Comparison of ENCODE assay signal across 11 cellular contexts in the genomic region with DNA sequence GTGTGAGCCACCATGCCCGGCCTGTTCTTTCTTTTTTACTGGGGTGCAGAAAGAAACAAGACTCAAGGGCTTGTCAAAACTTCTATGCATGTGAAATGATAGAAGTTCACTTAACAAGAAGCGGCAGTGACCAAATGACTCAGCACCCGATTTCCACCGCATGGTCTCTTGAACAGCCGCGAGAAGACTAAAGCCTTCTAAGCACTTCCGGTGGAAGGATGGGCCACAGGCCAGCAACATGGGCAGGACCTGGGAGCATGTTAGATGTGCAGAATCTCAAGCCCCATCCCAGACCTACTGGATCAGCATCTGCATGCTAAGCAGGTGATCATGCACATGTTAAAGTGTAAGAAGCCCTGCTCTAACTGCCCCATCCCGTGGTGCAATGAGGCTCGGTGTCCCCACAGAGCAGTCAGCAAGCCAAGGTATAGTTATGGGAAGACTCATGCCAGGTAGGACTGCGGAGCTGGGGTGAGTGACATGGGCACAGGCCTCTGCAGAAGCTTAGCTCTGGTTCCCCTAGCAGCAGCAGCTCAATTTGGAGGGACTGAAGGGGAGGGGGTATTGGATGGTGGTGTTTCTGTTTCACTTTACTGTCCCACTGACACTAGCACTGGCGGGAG.
A peak's percentile ranks its signal among the peaks of the same experiment; 100 is the strongest.
DNase-seq lines count a peak whose midpoint lies in the region; ATAC-seq and TF ChIP-seq lines count a peak whose summit lies in the region.
"Had no signal": no experiment of that assay in that cellular context is flagged by ENCODE, and none has a peak within 500 bp of the region (broad histone marks: within the 10 kb centered on the region; RNA-seq: fewer than 3 reads in every experiment).

No MANE protein-coding gene starts in this region.

- no peaks in the 10 kb centered on the region for H3K9me3 Mint-ChIP-seq in activated CD4-positive, alpha-beta memory T cell treated with anti-CD3 and anti-CD28 coated beads for 36 hours

- no peak overlapping the region for H3K4me3 Mint-ChIP-seq in activated CD4-positive, alpha-beta memory T cell treated with anti-CD3 and anti-CD28 coated beads for 36 hours

- intact Hi-C loops in activated CD4-positive, alpha-beta memory T cell treated with anti-CD3 and anti-CD28 coated beads for 36 hours (cut with micrococcal nuclease) = no loop called here

- CTCF ChIA-PET in activated CD4-positive, alpha-beta memory T cell treated with anti-CD3 and anti-CD28 coated beads for 36 hours (lab: Charles Lee) = no interaction called here

- peak; percentile 51 for TF ChIP-seq POLR2A in GM18505 (IDR thresholded peaks at IDR 0.05; ENCODE audit: borderline replicate concordance, extremely low read depth, insufficient read depth, insufficient read length)

- no peaks in the 10 kb centered on the region for H3K36me3 Mint-ChIP-seq in activated CD4-positive, alpha-beta memory T cell treated with anti-CD3 and anti-CD28 coated beads for 36 hours

- ATAC-seq in GM18505 (IDR thresholded peaks at IDR 0.05; ENCODE audit: unreplicated experiment) (no peak), HG03175 (IDR thresholded peaks at IDR 0.05; ENCODE audit: unreplicated experiment) (peak; percentile 77), HG03457 (IDR thresholded peaks at IDR 0.05; ENCODE audit: unreplicated experiment) (no peak)
- ATAC-seq: HCT116 had no signal

- peaks cover 19% of the 10 kb centered on the region for H3K27me3 Mint-ChIP-seq in activated CD4-positive, alpha-beta memory T cell treated with anti-CD3 and anti-CD28 coated beads for 36 hours

- peaks cover 12% of the 10 kb centered on the region for H3K4me1 Mint-ChIP-seq in activated CD4-positive, alpha-beta memory T cell treated with anti-CD3 and anti-CD28 coated beads for 36 hours (ENCODE audit: low read depth)

- DNase-seq in AML-193 (lab: John Stamatoyannopoulos, UW) (peak; percentile 31 to 32), 8988T (no peak), GM03348 (ENCODE audit: low spot score) (no peak), Ammon's horn (ENCODE audit: low spot score) (no peak)
- peak; percentile 75 for DNase-seq in activated CD4-positive, alpha-beta memory T cell treated with anti-CD3 and anti-CD28 coated beads for 36 hours
- DNase-seq: NCI-H2081 treated with DMSO at 0.1 percent for 48 hours, Peyer's patch had no signal

- POLR2A ChIA-PET in activated CD4-positive, alpha-beta memory T cell treated with anti-CD3 and anti-CD28 coated beads for 36 hours (lab: Charles Lee) = no interaction called here

- H3K27ac Mint-ChIP-seq in activated CD4-positive, alpha-beta memory T cell treated with anti-CD3 and anti-CD28 coated beads for 36 hours = no peak overlapping the region

Comparison
In these comparisons a context has a peak if more than half of its experiments do, and no peak if none do; other contexts are left out.
1. DNase-seq: peak in AML-193 (2 of 2) and activated CD4-positive, alpha-beta memory T cell treated with anti-CD3 and anti-CD28 coated beads for 36 hours (single experiment); none in 8988T (single experiment), GM03348 (single experiment) and Ammon's horn (single experiment).